ENCODE assay signal across 1 cellular context in the genomic region with DNA sequence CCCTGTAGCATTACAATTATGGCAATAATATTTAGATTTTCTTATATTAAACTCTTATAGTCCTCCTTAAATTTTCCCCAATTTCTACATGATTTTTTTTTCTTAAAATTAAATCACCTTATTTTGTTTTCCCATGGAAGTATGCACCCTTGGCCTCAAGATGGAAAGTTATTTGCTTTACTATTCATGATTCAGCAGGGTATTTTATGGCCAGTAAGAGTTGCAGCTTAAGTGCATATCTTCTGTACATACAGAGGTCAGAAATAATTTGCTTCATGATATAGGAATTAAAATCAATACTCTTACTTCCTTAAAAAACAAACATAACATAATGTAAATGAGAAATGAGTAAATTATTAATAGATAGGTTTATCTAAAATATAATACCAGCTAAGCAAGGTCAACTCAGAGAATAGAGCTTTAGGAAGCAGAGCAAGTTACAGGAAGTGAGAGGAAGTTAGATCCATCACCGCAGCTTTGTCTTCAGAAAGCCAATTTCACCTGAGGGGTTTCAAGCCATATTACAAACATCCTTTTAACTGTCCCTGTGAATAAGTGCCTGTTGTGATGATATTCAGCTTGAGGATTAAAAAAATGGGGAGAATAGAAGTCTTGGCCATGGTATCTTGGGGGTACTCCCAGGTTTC.
TF ChIP-seq lines count a peak whose summit lies in the region.

No MANE protein-coding gene starts in this region.

TF ChIP-seq in GM23338, 12 proteins besides CTCF, POLR2A, EP300 and RAD21 (continued from another document):
- TF ChIP-seq, protein P1, sequence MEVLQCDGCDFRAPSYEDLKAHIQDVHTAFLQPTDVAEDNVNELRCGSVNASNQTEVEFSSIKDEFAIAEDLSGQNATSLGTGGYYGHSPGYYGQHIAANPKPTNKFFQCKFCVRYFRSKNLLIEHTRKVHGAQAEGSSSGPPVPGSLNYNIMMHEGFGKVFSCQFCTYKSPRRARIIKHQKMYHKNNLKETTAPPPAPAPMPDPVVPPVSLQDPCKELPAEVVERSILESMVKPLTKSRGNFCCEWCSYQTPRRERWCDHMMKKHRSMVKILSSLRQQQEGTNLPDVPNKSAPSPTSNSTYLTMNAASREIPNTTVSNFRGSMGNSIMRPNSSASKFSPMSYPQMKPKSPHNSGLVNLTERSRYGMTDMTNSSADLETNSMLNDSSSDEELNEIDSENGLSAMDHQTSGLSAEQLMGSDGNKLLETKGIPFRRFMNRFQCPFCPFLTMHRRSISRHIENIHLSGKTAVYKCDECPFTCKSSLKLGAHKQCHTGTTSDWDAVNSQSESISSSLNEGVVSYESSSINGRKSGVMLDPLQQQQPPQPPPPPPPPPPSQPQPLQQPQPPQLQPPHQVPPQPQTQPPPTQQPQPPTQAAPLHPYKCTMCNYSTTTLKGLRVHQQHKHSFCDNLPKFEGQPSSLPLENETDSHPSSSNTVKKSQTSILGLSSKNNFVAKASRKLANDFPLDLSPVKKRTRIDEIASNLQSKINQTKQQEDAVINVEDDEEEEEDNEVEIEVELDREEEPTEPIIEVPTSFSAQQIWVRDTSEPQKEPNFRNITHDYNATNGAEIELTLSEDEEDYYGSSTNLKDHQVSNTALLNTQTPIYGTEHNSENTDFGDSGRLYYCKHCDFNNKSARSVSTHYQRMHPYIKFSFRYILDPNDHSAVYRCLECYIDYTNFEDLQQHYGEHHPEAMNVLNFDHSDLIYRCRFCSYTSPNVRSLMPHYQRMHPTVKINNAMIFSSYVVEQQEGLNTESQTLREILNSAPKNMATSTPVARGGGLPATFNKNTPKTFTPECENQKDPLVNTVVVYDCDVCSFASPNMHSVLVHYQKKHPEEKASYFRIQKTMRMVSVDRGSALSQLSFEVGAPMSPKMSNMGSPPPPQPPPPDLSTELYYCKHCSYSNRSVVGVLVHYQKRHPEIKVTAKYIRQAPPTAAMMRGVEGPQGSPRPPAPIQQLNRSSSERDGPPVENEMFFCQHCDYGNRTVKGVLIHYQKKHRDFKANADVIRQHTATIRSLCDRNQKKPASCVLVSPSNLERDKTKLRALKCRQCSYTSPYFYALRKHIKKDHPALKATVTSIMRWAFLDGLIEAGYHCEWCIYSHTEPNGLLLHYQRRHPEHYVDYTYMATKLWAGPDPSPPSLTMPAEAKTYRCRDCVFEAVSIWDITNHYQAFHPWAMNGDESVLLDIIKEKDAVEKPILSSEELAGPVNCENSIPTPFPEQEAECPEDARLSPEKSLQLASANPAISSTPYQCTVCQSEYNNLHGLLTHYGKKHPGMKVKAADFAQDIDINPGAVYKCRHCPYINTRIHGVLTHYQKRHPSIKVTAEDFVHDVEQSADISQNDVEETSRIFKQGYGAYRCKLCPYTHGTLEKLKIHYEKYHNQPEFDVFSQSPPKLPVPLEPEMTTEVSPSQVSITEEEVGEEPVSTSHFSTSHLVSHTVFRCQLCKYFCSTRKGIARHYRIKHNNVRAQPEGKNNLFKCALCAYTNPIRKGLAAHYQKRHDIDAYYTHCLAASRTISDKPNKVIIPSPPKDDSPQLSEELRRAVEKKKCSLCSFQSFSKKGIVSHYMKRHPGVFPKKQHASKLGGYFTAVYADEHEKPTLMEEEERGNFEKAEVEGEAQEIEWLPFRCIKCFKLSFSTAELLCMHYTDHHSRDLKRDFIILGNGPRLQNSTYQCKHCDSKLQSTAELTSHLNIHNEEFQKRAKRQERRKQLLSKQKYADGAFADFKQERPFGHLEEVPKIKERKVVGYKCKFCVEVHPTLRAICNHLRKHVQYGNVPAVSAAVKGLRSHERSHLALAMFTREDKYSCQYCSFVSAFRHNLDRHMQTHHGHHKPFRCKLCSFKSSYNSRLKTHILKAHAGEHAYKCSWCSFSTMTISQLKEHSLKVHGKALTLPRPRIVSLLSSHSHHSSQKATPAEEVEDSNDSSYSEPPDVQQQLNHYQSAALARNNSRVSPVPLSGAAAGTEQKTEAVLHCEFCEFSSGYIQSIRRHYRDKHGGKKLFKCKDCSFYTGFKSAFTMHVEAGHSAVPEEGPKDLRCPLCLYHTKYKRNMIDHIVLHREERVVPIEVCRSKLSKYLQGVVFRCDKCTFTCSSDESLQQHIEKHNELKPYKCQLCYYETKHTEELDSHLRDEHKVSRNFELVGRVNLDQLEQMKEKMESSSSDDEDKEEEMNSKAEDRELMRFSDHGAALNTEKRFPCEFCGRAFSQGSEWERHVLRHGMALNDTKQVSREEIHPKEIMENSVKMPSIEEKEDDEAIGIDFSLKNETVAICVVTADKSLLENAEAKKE (CRISPR knock-in tag; IDR thresholded peaks at IDR 0.05): no peak
- TF ChIP-seq CREB1 (CRISPR knock-in tag; IDR thresholded peaks at IDR 0.05; ENCODE audit: low read depth): no peak
- no peak for TF ChIP-seq JUNB (IDR thresholded peaks at IDR 0.05; ENCODE audit: unreplicated experiment)
- no peak for TF ChIP-seq EZH2phosphoT487 (IDR thresholded peaks at IDR 0.05; ENCODE audit: unreplicated experiment)
- TF ChIP-seq EZH2 (IDR thresholded peaks at IDR 0.05; ENCODE audit: low read depth, unreplicated experiment): no peak
- TF ChIP-seq ETS1 (IDR thresholded peaks at IDR 0.05): no peak
- TF ChIP-seq, protein P2, sequence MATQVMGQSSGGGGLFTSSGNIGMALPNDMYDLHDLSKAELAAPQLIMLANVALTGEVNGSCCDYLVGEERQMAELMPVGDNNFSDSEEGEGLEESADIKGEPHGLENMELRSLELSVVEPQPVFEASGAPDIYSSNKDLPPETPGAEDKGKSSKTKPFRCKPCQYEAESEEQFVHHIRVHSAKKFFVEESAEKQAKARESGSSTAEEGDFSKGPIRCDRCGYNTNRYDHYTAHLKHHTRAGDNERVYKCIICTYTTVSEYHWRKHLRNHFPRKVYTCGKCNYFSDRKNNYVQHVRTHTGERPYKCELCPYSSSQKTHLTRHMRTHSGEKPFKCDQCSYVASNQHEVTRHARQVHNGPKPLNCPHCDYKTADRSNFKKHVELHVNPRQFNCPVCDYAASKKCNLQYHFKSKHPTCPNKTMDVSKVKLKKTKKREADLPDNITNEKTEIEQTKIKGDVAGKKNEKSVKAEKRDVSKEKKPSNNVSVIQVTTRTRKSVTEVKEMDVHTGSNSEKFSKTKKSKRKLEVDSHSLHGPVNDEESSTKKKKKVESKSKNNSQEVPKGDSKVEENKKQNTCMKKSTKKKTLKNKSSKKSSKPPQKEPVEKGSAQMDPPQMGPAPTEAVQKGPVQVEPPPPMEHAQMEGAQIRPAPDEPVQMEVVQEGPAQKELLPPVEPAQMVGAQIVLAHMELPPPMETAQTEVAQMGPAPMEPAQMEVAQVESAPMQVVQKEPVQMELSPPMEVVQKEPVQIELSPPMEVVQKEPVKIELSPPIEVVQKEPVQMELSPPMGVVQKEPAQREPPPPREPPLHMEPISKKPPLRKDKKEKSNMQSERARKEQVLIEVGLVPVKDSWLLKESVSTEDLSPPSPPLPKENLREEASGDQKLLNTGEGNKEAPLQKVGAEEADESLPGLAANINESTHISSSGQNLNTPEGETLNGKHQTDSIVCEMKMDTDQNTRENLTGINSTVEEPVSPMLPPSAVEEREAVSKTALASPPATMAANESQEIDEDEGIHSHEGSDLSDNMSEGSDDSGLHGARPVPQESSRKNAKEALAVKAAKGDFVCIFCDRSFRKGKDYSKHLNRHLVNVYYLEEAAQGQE (IDR thresholded peaks at IDR 0.05; ENCODE audit: unreplicated experiment): no peak
- no peak for TF ChIP-seq STAT1 (IDR thresholded peaks at IDR 0.05; ENCODE audit: unreplicated experiment)
- no peak for TF ChIP-seq NANOG (IDR thresholded peaks at IDR 0.05; ENCODE audit: borderline replicate concordance)
- no peak for TF ChIP-seq POLR2AphosphoS5 (IDR thresholded peaks at IDR 0.05; ENCODE audit: low read depth)
- TF ChIP-seq ZNF114 (CRISPR knock-in tag; IDR thresholded peaks at IDR 0.05): no peak
